ENCODE assay signal across 11 cellular contexts in genomic region chr6:29791786-29792122, GRCh38. TPM values are rescaled to one million over a fixed set of nuclear protein-coding genes. Genes with fewer than 3 reads are reported as not detected.
A peak's percentile ranks its signal among the peaks of the same experiment; 100 is the strongest.
DNase-seq lines count a peak whose midpoint lies in the region; ATAC-seq and TF ChIP-seq lines count a peak whose summit lies in the region.
"Had no signal": no experiment of that assay in that cellular context is flagged by ENCODE, and none has a peak within 500 bp of the region (broad histone marks: within the 10 kb centered on the region; RNA-seq: fewer than 3 reads in every experiment).

No MANE protein-coding gene starts in this region.

- peak overlapping the region; percentile 100 for H3K27ac ChIP-seq in mammary epithelial cell (ENCODE audit: insufficient read depth, low read depth, low read length)
- peak overlapping the region in 4 of 5 donors; percentile 52 to 70 (median 68) for H3K27ac ChIP-seq in stomach
- H3K27ac ChIP-seq: 22Rv1, neutrophil had no signal

- H4K20me1 ChIP-seq in mammary epithelial cell (ENCODE audit: insufficient read depth, low read length), result no peaks in the 10 kb centered on the region

- peaks cover 29% of the 10 kb centered on the region for H3K4me1 ChIP-seq in mammary epithelial cell (ENCODE audit: insufficient read depth, low read length)
- peaks cover 4 to 25% (median 16%) of the 10 kb centered on the region in 4 donors for H3K4me1 ChIP-seq in stomach

- 18% methylated on average over 6 of the region's 12 CpGs for WGBS in mammary epithelial cell (ENCODE audit: low coverage, missing lambda C conversion rate)
- WGBS in stomach, 5 donors, result 24 to 48% (median 37%) methylated on average over 6 to 12 of the region's 12 CpGs

- H3K27me3 ChIP-seq in mammary epithelial cell (ENCODE audit: insufficient read depth, low read length), result no peaks in the 10 kb centered on the region
- H3K27me3 ChIP-seq in stomach, result peaks cover 0 to 36% (median 3%) of the 10 kb centered on the region in 3 donors

- CTCF ChIA-PET in mammary epithelial cell (lab: Charles Lee; ENCODE audit: low non-redundant PET), result no interaction called here

- H3K4me3 ChIP-seq in mammary epithelial cell (replicated peaks in 1 of 3; ENCODE audit: insufficient read depth in 1 of 3, low read depth in 2 of 3, low read length in 3 of 3) (peak overlapping the region; percentile 75 to 86 (median 81)), stomach (peak overlapping the region; percentile 61 to 77 (median 68))

- DNase-seq in DMS 273 (lab: John Stamatoyannopoulos, UW; ENCODE audit: unreplicated experiment) (peak; percentile 42), DMS 273 treated with DMSO at 0.1 percent for 48 hours (lab: John Stamatoyannopoulos, UW) (no peak), mammary epithelial cell (peak; percentile 63), kidney tubule cell (ENCODE audit: low spot score) (peak; percentile 34), stomach (no peak), posterior vena cava (ENCODE audit: low spot score) (no peak), NOMO-1 treated with DMSO at 0.1 percent for 48 hours (lab: John Stamatoyannopoulos, UW; ENCODE audit: unreplicated experiment) (no peak)
- DNase-seq: NCI-H1048 had no signal

- peak overlapping the region; percentile 99 for H3K9ac ChIP-seq in mammary epithelial cell (ENCODE audit: insufficient read depth, low read length)

- intact Hi-C loops in mammary epithelial cell (cut with micrococcal nuclease), result loop anchor here (2.0 kb wide), 1 partner anchor 149 kb away; no protein-coding TSS in a partner anchor
- intact Hi-C loops in stomach (cut with DNase I; ENCODE audit: low total_unique reads), result no loop called here
- intact Hi-C loops in posterior vena cava (cut with DNase I), result no loop called here

- TF ChIP-seq CTCF in mammary epithelial cell (conservative IDR thresholded peaks at IDR 0.05 in 1 of 2, IDR thresholded peaks at IDR 0.05 in 1 of 2; ENCODE audit: extremely low read depth in 1 of 2, insufficient read depth in 1 of 2, low read depth in 1 of 2, low read length in 2 of 2), result no peak
- no peak for TF ChIP-seq CTCF in stomach (IDR thresholded peaks at IDR 0.05)

- dilution Hi-C loops in mammary epithelial cell (cut with HindIII; ENCODE audit: low sequenced_read_pairs), result loop anchor here (5.0 kb wide), 1 partner anchor 34 kb away; no protein-coding TSS in a partner anchor

- H3K36me3 ChIP-seq in mammary epithelial cell (ENCODE audit: insufficient read depth, low read length), result no peaks in the 10 kb centered on the region
- no peaks in the 10 kb centered on the region for H3K36me3 ChIP-seq in stomach
- H3K36me3 ChIP-seq: neutrophil had no signal

- TF ChIP-seq EP300 in stomach (IDR thresholded peaks at IDR 0.05), result no peak

- peak overlapping the region; percentile 96 for H3K4me2 ChIP-seq in mammary epithelial cell (ENCODE audit: insufficient read depth, low read depth, low read length)

- no peaks in the 10 kb centered on the region for H3K9me3 ChIP-seq in mammary epithelial cell (replicated peaks; ENCODE audit: insufficient read depth, low read length)
- no peaks in the 10 kb centered on the region for H3K9me3 ChIP-seq in stomach
- H3K9me3 ChIP-seq: neutrophil had no signal

- BruUV-seq in mammary epithelial cell (replicated peaks; lab: Mats Ljungman, UMichigan), result no TSS peak

- in situ Hi-C loops in mammary epithelial cell (cut with MboI; ENCODE audit: low sequenced_read_pairs in 2 of 2), result no loop called here

- ATAC-seq in activated CD4-positive, CD25-positive, alpha-beta regulatory T cell treated with anti-CD3 and anti-CD28 coated beads, Interleukin-2, amount 50 U/mL, for 24 hours, result no peak

- TF ChIP-seq POLR2A in stomach (IDR thresholded peaks at IDR 0.05), result no peak

- peaks cover 23% of the 10 kb centered on the region for H3K79me2 ChIP-seq in mammary epithelial cell (ENCODE audit: insufficient read depth, low read length)

- peak overlapping the region; percentile 79 for H2AFZ ChIP-seq in mammary epithelial cell (ENCODE audit: low read depth, low read length)

RNA-seq across cellular contexts. Expression of gene HLA-G, which starts 35.9 kb away (rescaled TPM):
- total RNA-seq in mammary epithelial cell (under 1 TPM in 1 of 2 donors, not detected in 1; 0.33 TPM), stomach (not detected), posterior vena cava (under 1 TPM in 1 of 2 donors, not detected in 1; 0.19 TPM)
- polyA plus RNA-seq in mammary epithelial cell (2.7 TPM), stomach (1 to 10 TPM in 1 of 3 donors, under 1 TPM in 1, not detected in 1; 0.10 to 3.6 TPM)
- polyA minus RNA-seq in mammary epithelial cell, result not detected

Comparison
In these comparisons a context has a peak if more than half of its experiments do, and no peak if none do; other contexts are left out.
1. DNase-seq: peak in DMS 273 (single experiment), mammary epithelial cell (single experiment) and kidney tubule cell (single experiment); none in DMS 273 treated with DMSO at 0.1 percent for 48 hours (single experiment), stomach (single experiment), posterior vena cava (single experiment) and NOMO-1 treated with DMSO at 0.1 percent for 48 hours (single experiment).